3 cellular contexts compared by ENCODE assay signal in genomic region chr18:54710519-54711281, GRCh38.
TF ChIP-seq lines count a peak whose summit lies in the region.

No MANE protein-coding gene starts in this region.

TF ChIP-seq in HepG2, 621 proteins besides CTCF, POLR2A, EP300 and RAD21 (continued from another document):
- TF ChIP-seq, protein P1, sequence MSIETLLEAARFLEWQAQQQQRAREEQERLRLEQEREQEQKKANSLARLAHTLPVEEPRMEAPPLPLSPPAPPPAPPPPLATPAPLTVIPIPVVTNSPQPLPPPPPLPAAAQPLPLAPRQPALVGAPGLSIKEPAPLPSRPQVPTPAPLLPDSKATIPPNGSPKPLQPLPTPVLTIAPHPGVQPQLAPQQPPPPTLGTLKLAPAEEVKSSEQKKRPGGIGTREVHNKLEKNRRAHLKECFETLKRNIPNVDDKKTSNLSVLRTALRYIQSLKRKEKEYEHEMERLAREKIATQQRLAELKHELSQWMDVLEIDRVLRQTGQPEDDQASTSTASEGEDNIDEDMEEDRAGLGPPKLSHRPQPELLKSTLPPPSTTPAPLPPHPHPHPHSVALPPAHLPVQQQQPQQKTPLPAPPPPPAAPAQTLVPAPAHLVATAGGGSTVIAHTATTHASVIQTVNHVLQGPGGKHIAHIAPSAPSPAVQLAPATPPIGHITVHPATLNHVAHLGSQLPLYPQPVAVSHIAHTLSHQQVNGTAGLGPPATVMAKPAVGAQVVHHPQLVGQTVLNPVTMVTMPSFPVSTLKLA (IDR thresholded peaks at IDR 0.05) = no peak
- TF ChIP-seq ZNF629 (CRISPR knock-in tag; conservative IDR thresholded peaks at IDR 0.05) = no peak
- TF ChIP-seq CREB1 (IDR thresholded peaks at IDR 0.05) = peak; percentile 69; the same call in 1 of the 2 replicates
- TF ChIP-seq CREB1 (CRISPR knock-in tag; IDR thresholded peaks at IDR 0.05) = no peak
- no peak for TF ChIP-seq ZNF891 (CRISPR knock-in tag; IDR thresholded peaks at IDR 0.05)
- no peak for TF ChIP-seq HNRNPL (IDR thresholded peaks at IDR 0.05; ENCODE audit: low read depth, low read length)
TF ChIP-seq in HepG2: peak in this region for 1.

TF ChIP-seq in HEK293, 187 proteins besides CTCF, POLR2A, EP300 and RAD21 (continued from another document):
- TF ChIP-seq ZNF513 (tag by site-specific recombination; IDR thresholded peaks at IDR 0.05) = peak; percentile 89
- no peak for TF ChIP-seq HOXC10 (CRISPR knock-in tag; IDR thresholded peaks at IDR 0.05)
- TF ChIP-seq ZNF266 (tag by site-specific recombination; IDR thresholded peaks at IDR 0.05; ENCODE audit: low read depth) = no peak
- TF ChIP-seq ZNF311 (tag by site-specific recombination; IDR thresholded peaks at IDR 0.05; ENCODE audit: borderline replicate concordance) = no peak
TF ChIP-seq in HEK293: peak in this region for 1.

TF ChIP-seq in endothelial cell of umbilical vein, 7 proteins besides CTCF, POLR2A, EP300 and RAD21 (continued from another document):
- TF ChIP-seq GATA2 (IDR thresholded peaks at IDR 0.05; ENCODE audit: insufficient read depth, insufficient read length, low read depth, low read length) (no peak), JUN (IDR thresholded peaks at IDR 0.05; ENCODE audit: borderline replicate concordance, insufficient read depth, insufficient read length, low read depth) (no peak)
